23 cellular contexts compared by ENCODE assay signal in the genomic region with DNA sequence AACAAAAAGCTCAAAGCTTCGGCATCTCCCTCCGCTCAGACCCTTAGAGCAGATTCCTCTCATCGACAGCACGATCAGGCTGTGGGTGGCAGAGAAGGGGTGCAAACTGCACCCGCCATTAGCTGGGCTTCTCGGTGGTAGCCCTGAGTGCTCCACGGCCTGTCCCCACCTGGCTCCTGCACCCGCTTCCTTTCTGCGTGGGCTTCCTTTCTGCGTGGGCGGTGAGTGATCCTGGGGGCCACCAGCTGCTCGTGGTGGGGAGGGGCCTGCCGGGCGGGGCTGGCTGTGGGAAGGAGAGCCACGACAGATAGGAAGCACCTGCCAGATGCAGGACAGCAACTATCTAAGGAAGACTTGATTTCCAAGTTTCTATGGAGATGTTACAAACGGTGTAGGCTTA.
"Had no signal": no experiment of that assay in that cellular context is flagged by ENCODE, and none has a peak within 500 bp of the region (broad histone marks: within the 10 kb centered on the region; RNA-seq: fewer than 3 reads in every experiment).

No MANE protein-coding gene starts in this region.

- H3K9me3 ChIP-seq: esophagus muscularis mucosa, neutrophil, spleen, thyroid gland had no signal

- H3K27me3 Mint-ChIP-seq: activated CD4-positive, alpha-beta memory T cell treated with anti-CD3 and anti-CD28 coated beads, Interleukin-2, amount 10 ng/mL, durations not matched to agents 7 days and 5 days; activated naive CD8-positive, alpha-beta T cell treated with anti-CD3 and anti-CD28 coated beads, Interleukin-2, amount 50 U/mL, for 24 hours; central memory CD8-positive, alpha-beta T cell; natural killer cell treated with Interleukin-12 subunit alpha and Interleukin-12 subunit beta and Interleukin-15 and Interleukin-18, amount 100 ng/mL, for 72 hours; T-cell had no signal

- H3K4me1 ChIP-seq: parathyroid adenoma had no signal

- H3K4me1 Mint-ChIP-seq: central memory CD8-positive, alpha-beta T cell had no signal

- H2AFZ ChIP-seq: parathyroid adenoma had no signal

- DNase-seq: activated CD4-positive, alpha-beta memory T cell treated with anti-CD3 and anti-CD28 coated beads, Interleukin-2, amount 10 ng/mL, durations not matched to agents 7 days and 5 days; activated CD4-positive, alpha-beta T cell treated with anti-CD3 and anti-CD28 coated beads for 48 hours; activated CD4-positive, CD25-positive, alpha-beta regulatory T cell; activated effector memory CD4-positive, alpha-beta T cell treated with Interleukin-2 at 50 U/mL for 16 hours; activated naive CD4-positive, alpha-beta T cell treated with anti-CD3 and anti-CD28 coated beads, Interleukin-2, amount 10 ng/mL, durations not matched to agents 7 days and 5 days; activated naive CD8-positive, alpha-beta T cell treated with anti-CD3 and anti-CD28 coated beads, Interleukin-2, amount 50 U/mL, for 24 hours; activated T-cell treated with anti-CD3 and anti-CD28 coated beads, Interleukin-2, amount 50 U/mL, for 48 hours; aorta; brain microvascular endothelial cell; mesenchymal stem cell; spleen; stimulated activated CD8-positive, alpha-beta memory T cell treated with anti-CD3 and anti-CD28 coated beads, Interleukin-4, amount 100 ng/mL, for 48 hours; stimulated activated naive CD4-positive, alpha-beta T cell treated with Interleukin-2 at 50 U/mL for 16 hours; T-helper 9 cell; thyroid gland had no signal

- H3K4me3 Mint-ChIP-seq: activated CD4-positive, alpha-beta memory T cell treated with anti-CD3 and anti-CD28 coated beads, Interleukin-2, amount 10 ng/mL, durations not matched to agents 7 days and 5 days; activated naive CD4-positive, alpha-beta T cell treated with anti-CD3 and anti-CD28 coated beads, Interleukin-2, amount 10 ng/mL, durations not matched to agents 7 days and 5 days; activated naive CD8-positive, alpha-beta T cell treated with anti-CD3 and anti-CD28 coated beads, Interleukin-2, amount 50 U/mL, for 24 hours; central memory CD8-positive, alpha-beta T cell; natural killer cell treated with Interleukin-12 subunit alpha and Interleukin-12 subunit beta and Interleukin-15 and Interleukin-18, amount 100 ng/mL, for 72 hours; T-cell had no signal

- H3K36me3 Mint-ChIP-seq: natural killer cell treated with Interleukin-12 subunit alpha and Interleukin-12 subunit beta and Interleukin-15 and Interleukin-18, amount 100 ng/mL, for 72 hours had no signal

- H3K9ac ChIP-seq: parathyroid adenoma had no signal

- H3K27me3 ChIP-seq: brain microvascular endothelial cell, esophagus muscularis mucosa, spleen, thyroid gland had no signal

- H3K79me2 ChIP-seq: parathyroid adenoma had no signal

- H3K27ac Mint-ChIP-seq: activated CD4-positive, alpha-beta memory T cell treated with anti-CD3 and anti-CD28 coated beads, Interleukin-2, amount 10 ng/mL, durations not matched to agents 7 days and 5 days; activated naive CD8-positive, alpha-beta T cell treated with anti-CD3 and anti-CD28 coated beads, Interleukin-2, amount 50 U/mL, for 24 hours; natural killer cell treated with Interleukin-12 subunit alpha and Interleukin-12 subunit beta and Interleukin-15 and Interleukin-18, amount 100 ng/mL, for 72 hours had no signal

- H3K27ac ChIP-seq: brain microvascular endothelial cell, coronary artery, esophagus muscularis mucosa, neutrophil, parathyroid adenoma, spleen, thyroid gland had no signal

- ATAC-seq: activated naive CD8-positive, alpha-beta T cell treated with anti-CD3 and anti-CD28 coated beads, Interleukin-2, amount 50 U/mL, for 24 hours; natural killer cell treated with Interleukin-12 subunit alpha and Interleukin-12 subunit beta and Interleukin-15 and Interleukin-18, amount 100 ng/mL, for 72 hours had no signal

- FAIRE-seq: endothelial cell of umbilical vein had no signal

- H3K4me3 ChIP-seq: coronary artery, esophagus muscularis mucosa, spleen, thyroid gland had no signal
